In genomic region chr14:20630340-20631022, GRCh38 we compare ENCODE assay signal across 8 cellular contexts. TPM values are rescaled to one million over a fixed set of nuclear protein-coding genes. Genes with fewer than 3 reads are reported as not detected.
DNase-seq lines count a peak whose midpoint lies in the region; ATAC-seq and TF ChIP-seq lines count a peak whose summit lies in the region.

No MANE protein-coding gene starts in this region.

- no peak overlapping the region for H2AFZ ChIP-seq in OCI-LY3 (ENCODE audit: low read depth, low read length)

- H3K4me1 ChIP-seq in OCI-LY3 (ENCODE audit: low read length) (peaks cover 8% of the 10 kb centered on the region; the same call in 1 of the 2 replicates), body of pancreas (peaks cover 39% of the 10 kb centered on the region), stomach smooth muscle (ENCODE audit: control insufficient read depth, insufficient read depth, low read length) (peaks cover 12% of the 10 kb centered on the region)

- H3K4me3 ChIP-seq in OCI-LY3 (ENCODE audit: low read length) (peak overlapping the region; percentile 83), body of pancreas (no peak overlapping the region), stomach smooth muscle (ENCODE audit: low read length in 2 of 2) (peak overlapping the region; percentile 20 to 56)

- H3K27ac ChIP-seq in OCI-LY3 (ENCODE audit: low read length) (peak overlapping the region; percentile 25), body of pancreas (peak overlapping the region in 2 of 4 donors; percentile 5 to 33), stomach smooth muscle (ENCODE audit: low read length) (no peak overlapping the region)

- no peaks in the 10 kb centered on the region for H4K20me1 ChIP-seq in OCI-LY3 (ENCODE audit: insufficient read depth, low read length)

- no peaks in the 10 kb centered on the region for H3K9me3 ChIP-seq in OCI-LY3 (ENCODE audit: insufficient read depth, low read length)
- no peaks in the 10 kb centered on the region for H3K9me3 ChIP-seq in body of pancreas
- H3K9me3 ChIP-seq in stomach smooth muscle (ENCODE audit: control insufficient read depth in 2 of 2, low read length in 2 of 2): peaks cover 0 to 2% of the 10 kb centered on the region in 2 donors

- intact Hi-C loops in body of pancreas (cut with DNase I): no loop called here

- ATAC-seq in body of pancreas: peak; percentile 18
- ATAC-seq in HG02938 (IDR thresholded peaks at IDR 0.05; ENCODE audit: unreplicated experiment): no peak

- peaks cover 18% of the 10 kb centered on the region for H3K27me3 ChIP-seq in OCI-LY3 (ENCODE audit: low read depth, low read length)
- no peaks in the 10 kb centered on the region for H3K27me3 ChIP-seq in body of pancreas
- H3K27me3 ChIP-seq in stomach smooth muscle (ENCODE audit: control insufficient read depth in 1 of 2, insufficient read depth in 2 of 2, low read length in 2 of 2): peaks cover 35 to 63% of the 10 kb centered on the region in 2 donors

- no peak for TF ChIP-seq POLR2A in body of pancreas (IDR thresholded peaks at IDR 0.05)

- no peaks in the 10 kb centered on the region for H3K79me2 ChIP-seq in OCI-LY3 (ENCODE audit: low read length)

- peak overlapping the region; percentile 86 for H3K4me2 ChIP-seq in OCI-LY3 (ENCODE audit: low read length)

- DNase-seq in AG08395 (ENCODE audit: low spot score) (peak; percentile 11), GM20000 (ENCODE audit: low spot score) (peak; percentile 28), body of pancreas (peak in 1 of 4 donors; percentile 48), left kidney (ENCODE audit: low read depth, low spot score) (peak; percentile 66), NCI-H526 treated with DMSO at 0.1 percent for 48 hours (lab: John Stamatoyannopoulos, UW) (no peak)

- 1 to 2% methylated on average over 21 to 23 of the region's 23 CpGs for WGBS in body of pancreas, 2 donors

- TF ChIP-seq CTCF in GM20000 (IDR thresholded peaks at IDR 0.05; ENCODE audit: extremely low read depth, missing control alignments): no peak
- no peak for TF ChIP-seq CTCF in OCI-LY3 (IDR thresholded peaks at IDR 0.05; ENCODE audit: low read depth, low read length)
- no peak for TF ChIP-seq CTCF in body of pancreas (IDR thresholded peaks at IDR 0.05)

- H3K9ac ChIP-seq in OCI-LY3 (ENCODE audit: low read length): peak overlapping the region; percentile 72
- H3K9ac ChIP-seq in stomach smooth muscle (ENCODE audit: low read length in 2 of 2): no peak overlapping the region

- H3K36me3 ChIP-seq in OCI-LY3 (replicated peaks; ENCODE audit: low read depth, low read length): no peaks in the 10 kb centered on the region
- no peaks in the 10 kb centered on the region for H3K36me3 ChIP-seq in body of pancreas (replicated peaks in 1 of 2; ENCODE audit: insufficient read depth in 1 of 2, low read depth in 2 of 2)
- H3K36me3 ChIP-seq in stomach smooth muscle (ENCODE audit: control insufficient read depth in 2 of 2, insufficient read depth in 2 of 2, low read length in 2 of 2): no peaks in the 10 kb centered on the region

RNA-seq across cellular contexts. Expression of gene OR6S1, which starts 11.0 kb away (rescaled TPM):
- not detected for total RNA-seq in body of pancreas

RNA-seq across cellular contexts. Expression of gene RNASE12, which starts 39.3 kb away (rescaled TPM):
- not detected for total RNA-seq in body of pancreas

RNA-seq across cellular contexts. Expression of gene RNASE11, which starts 42.7 kb away (rescaled TPM):
- not detected for total RNA-seq in body of pancreas

RNA-seq across cellular contexts. Expression of gene RNASE4, which starts 53.9 kb away (rescaled TPM):
- 10 to 100 TPM; 41.8 to 47.5 TPM for total RNA-seq in body of pancreas

RNA-seq across cellular contexts. Expression of gene ANG, which starts 58.1 kb away (rescaled TPM):
- 10 to 100 TPM; 24.1 to 28.0 TPM for total RNA-seq in body of pancreas

Comparison
In these comparisons a context has a peak if more than half of its experiments do, and no peak if none do; other contexts are left out.
1. H3K4me3 ChIP-seq: peak in OCI-LY3 (single experiment) and stomach smooth muscle (2 of 2); none in body of pancreas (0 of 2).